ENCODE assay signal across 24 cellular contexts in genomic region chr13:32087955-32088747, GRCh38. TPM values are rescaled to one million over a fixed set of nuclear protein-coding genes. Genes with fewer than 3 reads are reported as not detected.
DNase-seq lines count a peak whose midpoint lies in the region; ATAC-seq and TF ChIP-seq lines count a peak whose summit lies in the region.
"Had no signal": no experiment of that assay in that cellular context is flagged by ENCODE, and none has a peak within 500 bp of the region (broad histone marks: within the 10 kb centered on the region; RNA-seq: fewer than 3 reads in every experiment).

No MANE protein-coding gene starts in this region.

- peak overlapping the region; percentile 37 for H3K27ac Mint-ChIP-seq in mesothelial cell of epicardium
- no peak overlapping the region for H3K27ac Mint-ChIP-seq in stimulated activated memory B cell treated with anti-CD40 and anti-IgM and Interleukin-4, amounts not matched to agents 10 μg/mL and 1 μg/mL and 100 μg/mL, for 72 hours
- no peak overlapping the region for H3K27ac Mint-ChIP-seq in Calu3 (ENCODE audit: unreplicated experiment)
- H3K27ac Mint-ChIP-seq: activated CD8-positive, alpha-beta T cell treated with anti-CD3 and anti-CD28 coated beads, Interleukin-2, amount 10 ng/mL, durations not matched to agents 7 days and 5 days; progenitor cell of endocrine pancreas; type B pancreatic cell had no signal

- no peak overlapping the region for H3K4me3 ChIP-seq in AG10803 (ENCODE audit: low read length)
- H3K4me3 ChIP-seq: coronary artery, esophagus squamous epithelium, lower lobe of right lung had no signal

- no peak for ATAC-seq in HG03095 (IDR thresholded peaks at IDR 0.05; ENCODE audit: unreplicated experiment)
- ATAC-seq in stimulated activated memory B cell treated with anti-CD40 and anti-IgM and Interleukin-4, amounts not matched to agents 10 μg/mL and 1 μg/mL and 100 μg/mL, for 72 hours, result no peak
- no peak for ATAC-seq in HG03108 (IDR thresholded peaks at IDR 0.05; ENCODE audit: unreplicated experiment)
- ATAC-seq: activated CD8-positive, alpha-beta T cell treated with anti-CD3 and anti-CD28 coated beads, Interleukin-2, amount 10 ng/mL, durations not matched to agents 7 days and 5 days; lower lobe of right lung had no signal

- H3K36me3 Mint-ChIP-seq in mesothelial cell of epicardium (no peaks in the 10 kb centered on the region), Calu3 (ENCODE audit: insufficient read depth, unreplicated experiment) (no peaks in the 10 kb centered on the region)
- H3K36me3 Mint-ChIP-seq in stimulated activated memory B cell treated with anti-CD40 and anti-IgM and Interleukin-4, amounts not matched to agents 10 μg/mL and 1 μg/mL and 100 μg/mL, for 72 hours, result no peaks in the 10 kb centered on the region
- H3K36me3 Mint-ChIP-seq: type B pancreatic cell had no signal

- intact Hi-C loops in Calu3 (cut with micrococcal nuclease; ENCODE audit: unreplicated experiment), result no loop called here

- DNase-seq in AG10803 (ENCODE audit: low read depth) (peak; percentile 4), NCI-H146 treated with DMSO at 0.1 percent for 48 hours (lab: John Stamatoyannopoulos, UW; ENCODE audit: unreplicated experiment) (peak; percentile 13), dedifferentiated amniotic fluid mesenchymal stem cell (ENCODE audit: extremely low spot score) (peak; percentile 20), mesothelial cell of epicardium (ENCODE audit: low spot score in 2 of 2, unreplicated experiment in 2 of 2) (no peak), Calu3 (no peak)
- DNase-seq: activated CD4-positive, CD25-positive, alpha-beta regulatory T cell treated with anti-CD3 and anti-CD28 coated beads, Interleukin-2, amount 50 U/mL, for 72 hours; activated CD8-positive, alpha-beta T cell treated with anti-CD3 and anti-CD28 coated beads, Interleukin-2, amount 10 ng/mL, durations not matched to agents 7 days and 5 days; activated effector memory CD4-positive, alpha-beta T cell treated with anti-CD3 and anti-CD28 coated beads, Interleukin-2, amount 50 U/mL, for 16 hours; activated T-cell treated with anti-CD3 and anti-CD28 coated beads for 4 hours; C1 segment of cervical spinal cord; esophagus squamous epithelium; kidney; lower lobe of right lung; NCI-H1105; NCI-H510A; NK-92 treated with Interleukin-12 subunit alpha and Interleukin-12 subunit beta, amount 100 ng/mL, for 24 hours; SHP77 treated with DMSO at 0.1 percent for 48 hours; stimulated activated CD4-positive, alpha-beta T cell treated with anti-CD3 and anti-CD28 coated beads, Interleukin-1b, Interleukin-23, amount 100 ng/mL, for 48 hours had no signal

- H3K4me3 Mint-ChIP-seq in mesothelial cell of epicardium, result no peak overlapping the region
- no peak overlapping the region for H3K4me3 Mint-ChIP-seq in stimulated activated memory B cell treated with anti-CD40 and anti-IgM and Interleukin-4, amounts not matched to agents 10 μg/mL and 1 μg/mL and 100 μg/mL, for 72 hours
- H3K4me3 Mint-ChIP-seq in Calu3 (ENCODE audit: low read depth, unreplicated experiment), result no peak overlapping the region
- H3K4me3 Mint-ChIP-seq: activated CD8-positive, alpha-beta T cell treated with anti-CD3 and anti-CD28 coated beads, Interleukin-2, amount 10 ng/mL, durations not matched to agents 7 days and 5 days; type B pancreatic cell had no signal

- BruUV-seq in Calu3 (replicated peaks; lab: Mats Ljungman, UMichigan), result no TSS peak

- peaks cover 19% of the 10 kb centered on the region for H3K4me1 Mint-ChIP-seq in mesothelial cell of epicardium
- no peaks in the 10 kb centered on the region for H3K4me1 Mint-ChIP-seq in stimulated activated memory B cell treated with anti-CD40 and anti-IgM and Interleukin-4, amounts not matched to agents 10 μg/mL and 1 μg/mL and 100 μg/mL, for 72 hours
- H3K4me1 Mint-ChIP-seq in Calu3 (ENCODE audit: low read depth, unreplicated experiment), result no peaks in the 10 kb centered on the region

- no peaks in the 10 kb centered on the region for H3K9me3 Mint-ChIP-seq in mesothelial cell of epicardium
- peaks cover 3% of the 10 kb centered on the region for H3K9me3 Mint-ChIP-seq in stimulated activated memory B cell treated with anti-CD40 and anti-IgM and Interleukin-4, amounts not matched to agents 10 μg/mL and 1 μg/mL and 100 μg/mL, for 72 hours
- no peaks in the 10 kb centered on the region for H3K9me3 Mint-ChIP-seq in Calu3 (ENCODE audit: low read depth, unreplicated experiment)

- H3K27me3 Mint-ChIP-seq in mesothelial cell of epicardium (ENCODE audit: low read depth), result no peaks in the 10 kb centered on the region
- H3K27me3 Mint-ChIP-seq in stimulated activated memory B cell treated with anti-CD40 and anti-IgM and Interleukin-4, amounts not matched to agents 10 μg/mL and 1 μg/mL and 100 μg/mL, for 72 hours, result no peaks in the 10 kb centered on the region
- H3K27me3 Mint-ChIP-seq in Calu3 (ENCODE audit: unreplicated experiment), result no peaks in the 10 kb centered on the region
- H3K27me3 Mint-ChIP-seq: progenitor cell of endocrine pancreas, type B pancreatic cell had no signal

- CTCF ChIA-PET in Calu3 (lab: Charles Lee), result no interaction called here

- TF ChIP-seq CTCF in AG10803 (conservative IDR thresholded peaks at IDR 0.05; ENCODE audit: low read length) (no peak), mesothelial cell of epicardium (IDR thresholded peaks at IDR 0.05; ENCODE audit: unreplicated experiment) (no peak), Calu3 (IDR thresholded peaks at IDR 0.05; ENCODE audit: unreplicated experiment) (no peak)

RNA-seq across cellular contexts. Expression of gene FRY, which starts 56.6 kb away (rescaled TPM):
- total RNA-seq in mesothelial cell of epicardium (18.1 to 20.1 TPM (median 18.4 TPM) in 3 replicates), Calu3 (2022) (3.2 and 6.2 TPM in 2 replicates)

Comparison
In these comparisons a context has a peak if more than half of its experiments do, and no peak if none do; other contexts are left out.
1. DNase-seq: peak in AG10803 (single experiment), NCI-H146 treated with DMSO at 0.1 percent for 48 hours (single experiment) and dedifferentiated amniotic fluid mesenchymal stem cell (single experiment); none in mesothelial cell of epicardium (0 of 2) and Calu3 (single experiment).